ENCODE assay signal across 14 cellular contexts in genomic region chr4:157221426-157221894, GRCh38. TPM values are rescaled to one million over a fixed set of nuclear protein-coding genes. Genes with fewer than 3 reads are reported as not detected.
DNase-seq lines count a peak whose midpoint lies in the region; ATAC-seq and TF ChIP-seq lines count a peak whose summit lies in the region.
"Had no signal": no experiment of that assay in that cellular context is flagged by ENCODE, and none has a peak within 500 bp of the region (broad histone marks: within the 10 kb centered on the region; RNA-seq: fewer than 3 reads in every experiment).

No MANE protein-coding gene starts in this region.

- H3K36me3 Mint-ChIP-seq in MCF 10A (ENCODE audit: insufficient read depth, unreplicated experiment), result no peaks in the 10 kb centered on the region
- no peaks in the 10 kb centered on the region for H3K36me3 Mint-ChIP-seq in nephron progenitor cell (ENCODE audit: low read depth)

- DNase-seq in MCF 10A (ENCODE audit: unreplicated experiment) (no peak), mammary epithelial cell (no peak), dorsolateral prefrontal cortex (peak in 4 of 10 donors; percentile 38 to 53 (median 44)), nephron progenitor cell (no peak), uterus (peak; percentile 15 to 21)
- DNase-seq: activated CD4-positive, alpha-beta T cell treated with anti-CD3 and anti-CD28 coated beads, Interleukin-2, amount 10 ng/mL, durations not matched to agents 24 days and 14 days; activated naive CD4-positive, alpha-beta T cell; GDM1; kidney glomerular epithelial cell had no signal

- CTCF ChIA-PET in MCF 10A (lab: Yijun Ruan, JAX) (interaction anchor here (0.9 to 1.0 kb wide), 3 partner anchors 12 to 764 kb away, joined by 3 read pairs; no protein-coding TSS in a partner anchor), mammary epithelial cell (lab: Charles Lee; ENCODE audit: low non-redundant PET) (no interaction called here)

- no peak for TF ChIP-seq CTCF in MCF 10A (IDR thresholded peaks at IDR 0.05; ENCODE audit: unreplicated experiment)
- no peak for TF ChIP-seq CTCF in mammary epithelial cell (conservative IDR thresholded peaks at IDR 0.05 in 1 of 2, IDR thresholded peaks at IDR 0.05 in 1 of 2; ENCODE audit: extremely low read depth in 1 of 2, insufficient read depth in 1 of 2, low read depth in 1 of 2, low read length in 2 of 2)
- no peak for TF ChIP-seq CTCF in dorsolateral prefrontal cortex (IDR thresholded peaks at IDR 0.05 in 54 of 56, conservative IDR thresholded peaks at IDR 0.05 in 2 of 56; ENCODE audit: low read depth in 1 of 56, partially characterized antibody in 56 of 56)
- no peak for TF ChIP-seq CTCF in nephron progenitor cell (IDR thresholded peaks at IDR 0.05)
- TF ChIP-seq CTCF in uterus (IDR thresholded peaks at IDR 0.05), result no peak

- WGBS in mammary epithelial cell (ENCODE audit: low coverage, missing lambda C conversion rate), result 4% methylated on average over 14 of the region's 24 CpGs

- H3K4me3 Mint-ChIP-seq in MCF 10A (ENCODE audit: unreplicated experiment) (peak overlapping the region; percentile 61), nephron progenitor cell (peak overlapping the region; percentile 81)
- H3K4me3 Mint-ChIP-seq: activated CD4-positive, alpha-beta T cell treated with anti-CD3 and anti-CD28 coated beads, Interleukin-2, amount 10 ng/mL, durations not matched to agents 24 days and 14 days had no signal

- H3K4me1 Mint-ChIP-seq in MCF 10A (ENCODE audit: insufficient read depth, unreplicated experiment), result peaks cover 5% of the 10 kb centered on the region
- H3K4me1 Mint-ChIP-seq in nephron progenitor cell, result peaks cover 27% of the 10 kb centered on the region
- H3K4me1 Mint-ChIP-seq: activated CD4-positive, alpha-beta T cell treated with anti-CD3 and anti-CD28 coated beads, Interleukin-2, amount 10 ng/mL, durations not matched to agents 24 days and 14 days had no signal

- dilution Hi-C loops in mammary epithelial cell (cut with HindIII; ENCODE audit: low sequenced_read_pairs), result no loop called here

- no peak overlapping the region for H3K9ac ChIP-seq in mammary epithelial cell (ENCODE audit: insufficient read depth, low read length)

- TF ChIP-seq POLR2A in uterus (IDR thresholded peaks at IDR 0.05), result no peak

- POLR2A ChIA-PET in MCF 10A (lab: Yijun Ruan, JAX), result no interaction called here

- intact Hi-C loops in MCF 10A (cut with micrococcal nuclease) (no loop called here), mammary epithelial cell (cut with micrococcal nuclease) (no loop called here), dorsolateral prefrontal cortex (cut with DNase I) (loop anchor here (5.0 to 10.0 kb wide), 5 partner anchors 71 to 953 kb away; partner anchors contain the start of genes GASK1B (in 1 of the 2) and GLRB (in 1 of the 2)), uterus (cut with DNase I; ENCODE audit: low total_unique reads) (no loop called here)

- in situ Hi-C loops in mammary epithelial cell (cut with MboI; ENCODE audit: low sequenced_read_pairs in 2 of 2), result loop anchor here (10.0 to 25.0 kb wide), 3 partner anchors 741 to 966 kb away; no protein-coding TSS in a partner anchor

- H3K36me3 ChIP-seq in mammary epithelial cell (ENCODE audit: insufficient read depth, low read length) (no peaks in the 10 kb centered on the region), uterus (no peaks in the 10 kb centered on the region)
- H3K36me3 ChIP-seq: prostate gland had no signal

- H3K27ac ChIP-seq in mammary epithelial cell (ENCODE audit: insufficient read depth, low read depth, low read length), result no peak overlapping the region
- peak overlapping the region; percentile 88 to 99 (median 97) for H3K27ac ChIP-seq in dorsolateral prefrontal cortex
- H3K27ac ChIP-seq in uterus, result peak overlapping the region; percentile 64 to 83
- H3K27ac ChIP-seq: prostate gland had no signal

- H3K27me3 ChIP-seq in mammary epithelial cell (ENCODE audit: insufficient read depth, low read length) (peaks cover 31% of the 10 kb centered on the region), dorsolateral prefrontal cortex (peaks cover 0 to 5% (median 0%) of the 10 kb centered on the region in 45 donors), uterus (peaks cover 0 to 17% of the 10 kb centered on the region in 2 donors)

- H3K9me3 ChIP-seq in mammary epithelial cell (replicated peaks; ENCODE audit: insufficient read depth, low read length) (no peaks in the 10 kb centered on the region), uterus (no peaks in the 10 kb centered on the region)
- H3K9me3 ChIP-seq: prostate gland had no signal

- H3K27me3 Mint-ChIP-seq in MCF 10A (ENCODE audit: insufficient read depth, unreplicated experiment) (peaks cover 32% of the 10 kb centered on the region), nephron progenitor cell (ENCODE audit: low read depth, poor library complexity) (peaks cover 75% of the 10 kb centered on the region)

- no peak overlapping the region for H3K4me3 ChIP-seq in mammary epithelial cell (replicated peaks in 1 of 3; ENCODE audit: insufficient read depth in 1 of 3, low read depth in 2 of 3, low read length in 3 of 3)
- peak overlapping the region; percentile 60 to 89 (median 76) for H3K4me3 ChIP-seq in dorsolateral prefrontal cortex
- peak overlapping the region; percentile 36 to 38 for H3K4me3 ChIP-seq in uterus

- no TSS peak for BruUV-seq in MCF 10A (replicated peaks; lab: Mats Ljungman, UMichigan)
- BruUV-seq in mammary epithelial cell (replicated peaks; lab: Mats Ljungman, UMichigan), result no TSS peak

- ATAC-seq in GM21528 (IDR thresholded peaks at IDR 0.05; ENCODE audit: low FRiP score, unreplicated experiment), result no peak
- no peak for ATAC-seq in HG02763 (IDR thresholded peaks at IDR 0.05; ENCODE audit: unreplicated experiment)
- no peak for ATAC-seq in GM19395 (IDR thresholded peaks at IDR 0.05; ENCODE audit: unreplicated experiment)

- H3K4me1 ChIP-seq in mammary epithelial cell (ENCODE audit: insufficient read depth, low read length) (peaks cover 17% of the 10 kb centered on the region), uterus (no peaks in the 10 kb centered on the region)
- H3K4me1 ChIP-seq: prostate gland had no signal

- H3K27ac Mint-ChIP-seq in MCF 10A (ENCODE audit: low read depth, unreplicated experiment) (no peak overlapping the region), nephron progenitor cell (no peak overlapping the region)
- H3K27ac Mint-ChIP-seq: activated CD4-positive, alpha-beta T cell treated with anti-CD3 and anti-CD28 coated beads, Interleukin-2, amount 10 ng/mL, durations not matched to agents 24 days and 14 days had no signal

- H4K20me1 ChIP-seq in mammary epithelial cell (ENCODE audit: insufficient read depth, low read length), result no peaks in the 10 kb centered on the region

- no peaks in the 10 kb centered on the region for H3K79me2 ChIP-seq in mammary epithelial cell (ENCODE audit: insufficient read depth, low read length)

- H3K4me2 ChIP-seq in mammary epithelial cell (ENCODE audit: insufficient read depth, low read depth, low read length), result no peak overlapping the region

- no peak overlapping the region for H2AFZ ChIP-seq in mammary epithelial cell (ENCODE audit: low read depth, low read length)

- H3K9me3 Mint-ChIP-seq in MCF 10A (ENCODE audit: unreplicated experiment) (no peaks in the 10 kb centered on the region), nephron progenitor cell (no peaks in the 10 kb centered on the region)

RNA-seq across cellular contexts. Expression of gene GRIA2, which starts 0.9 kb away (rescaled TPM):
- total RNA-seq in MCF 10A (2022), result not detected in 2 replicates
- not detected for total RNA-seq in mammary epithelial cell
- polyA plus RNA-seq in mammary epithelial cell, result not detected
- not detected for polyA minus RNA-seq in mammary epithelial cell
- 100 to 1,000 TPM; 216 to 613 (median 446) TPM for total RNA-seq in dorsolateral prefrontal cortex
- total RNA-seq in uterus, result 10 to 100 TPM in 3 of 4 donors, 1 to 10 TPM in 1; 10.0 to 64.5 (median 36.6) TPM
- total RNA-seq: activated CD4-positive, alpha-beta T cell treated with anti-CD3 and anti-CD28 coated beads, Interleukin-2, amount 10 ng/mL, durations not matched to agents 24 days and 14 days; LHCN-M2 had no signal

Comparison
In these comparisons a context has a peak if more than half of its experiments do, and no peak if none do; other contexts are left out.
1. DNase-seq: peak in uterus (2 of 2); none in MCF 10A (single experiment), mammary epithelial cell (single experiment) and nephron progenitor cell (single experiment).
2. H3K4me3 ChIP-seq: peak in dorsolateral prefrontal cortex (59 of 59) and uterus (2 of 2); none in mammary epithelial cell (0 of 3).
3. RNA of gene GRIA2, which starts 0.9 kb away (total RNA-seq): 216 to 613 TPM in dorsolateral prefrontal cortex and 10.0 to 64.5 TPM in uterus; not detected in MCF 10A and not detected in mammary epithelial cell; every median in the first group is over 10 times any median in the second.
4. intact Hi-C loops: an anchor here in dorsolateral prefrontal cortex (5.0 to 10.0 kb wide); none called in MCF 10A, mammary epithelial cell and uterus.